ENCODE assay signal across 19 cellular contexts in genomic region chr17:18772471-18772870, GRCh38. TPM values are rescaled to one million over a fixed set of nuclear protein-coding genes. Genes with fewer than 3 reads are reported as not detected.
DNase-seq lines count a peak whose midpoint lies in the region; ATAC-seq, FAIRE-seq and TF ChIP-seq lines count a peak whose summit lies in the region.
"Had no signal": no experiment of that assay in that cellular context is flagged by ENCODE, and none has a peak within 500 bp of the region (broad histone marks: within the 10 kb centered on the region; RNA-seq: fewer than 3 reads in every experiment).

No MANE protein-coding gene starts in this region.

- H3K4me1 ChIP-seq in HepG2 (ENCODE audit: insufficient read depth, low read length): no peaks in the 10 kb centered on the region
- H3K4me1 ChIP-seq in right lobe of liver: no peaks in the 10 kb centered on the region
- H3K4me1 ChIP-seq in K562 (replicated peaks in 1 of 2; ENCODE audit: control insufficient read depth in 2 of 2, insufficient read depth in 2 of 2, low read length in 2 of 2): no peaks in the 10 kb centered on the region; a peak in 1 of 5 replicates
- H3K4me1 ChIP-seq in thymus (ENCODE audit: control insufficient read depth, insufficient read depth, low read length): no peaks in the 10 kb centered on the region
- H3K4me1 ChIP-seq: A549, BLaER1 had no signal

- no peaks in the 10 kb centered on the region for H3K36me3 ChIP-seq in HepG2 (replicated peaks in 1 of 2; ENCODE audit: control insufficient read depth in 1 of 2, insufficient read depth in 2 of 2, low read length in 2 of 2)
- no peaks in the 10 kb centered on the region for H3K36me3 ChIP-seq in right lobe of liver
- H3K36me3 ChIP-seq in K562 (ENCODE audit: control insufficient read depth, insufficient read depth, low read length): no peaks in the 10 kb centered on the region
- H3K36me3 ChIP-seq in thymus (ENCODE audit: control insufficient read depth, insufficient read depth): no peaks in the 10 kb centered on the region
- H3K36me3 ChIP-seq: BLaER1 had no signal

- in situ Hi-C loops in HepG2 (cut with HindIII; ENCODE audit: extremely low pct_ligation_motif_present, low pct_unique_long_range_greater_than_20kb) (no loop called here), K562 (cut with MboI) (no loop called here)

- no peaks in the 10 kb centered on the region for H3K36me3 Mint-ChIP-seq in activated naive CD4-positive, alpha-beta T cell treated with anti-CD3 and anti-CD28 coated beads, Interleukin-2, amount 10 ng/mL, durations not matched to agents 7 days and 5 days
- H3K36me3 Mint-ChIP-seq: CD14-positive monocyte had no signal

- no peak overlapping the region for H2AFZ ChIP-seq in HepG2 (ENCODE audit: low read length)
- 0 out of 2 replicates have a peak overlapping the region, but pooled peaks have one; percentile 9 for H2AFZ ChIP-seq in K562 (ENCODE audit: low read depth, low read length)

- ATAC-seq in HepG2 (no peak), right lobe of liver (no peak), K562 (no peak)
- ATAC-seq: A549, HCT116 had no signal

- H3K27ac ChIP-seq in HepG2 (ENCODE audit: extremely low read length, insufficient read depth, low read length): no peak overlapping the region
- no peak overlapping the region for H3K27ac ChIP-seq in right lobe of liver
- no peak overlapping the region for H3K27ac ChIP-seq in K562 (ENCODE audit: extremely low read depth, low read depth, low read length)
- peak overlapping the region; percentile 18 for H3K27ac ChIP-seq in thymus (ENCODE audit: low read depth)
- H3K27ac ChIP-seq: 22Rv1, A549, BLaER1 had no signal

- H3K4me2 ChIP-seq in HepG2 (ENCODE audit: low read depth, low read length) (0 out of 2 replicates have a peak overlapping the region, but pooled peaks have one; percentile 14), K562 (ENCODE audit: insufficient read depth, low read length) (no peak overlapping the region)
- H3K4me2 ChIP-seq: A549, BLaER1 had no signal

- TF ChIP-seq EP300 in HepG2 (IDR thresholded peaks at IDR 0.05; ENCODE audit: low read depth in 2 of 2, low read length in 2 of 2): no peak
- no peak for TF ChIP-seq EP300 in HepG2 (CRISPR knock-in tag; IDR thresholded peaks at IDR 0.05; ENCODE audit: borderline replicate concordance)
- no peak for TF ChIP-seq EP300 in K562 (IDR thresholded peaks at IDR 0.05; ENCODE audit: low read length)

- POLR2A ChIA-PET in HepG2 (lab: Yijun Ruan, JAX) (no interaction called here), K562 (lab: Yijun Ruan, JAX) (no interaction called here)

- H3K9me1 ChIP-seq in K562 (ENCODE audit: control insufficient read depth, insufficient read depth, low read length): no peaks in the 10 kb centered on the region

- H3K9me3 Mint-ChIP-seq in activated naive CD4-positive, alpha-beta T cell treated with anti-CD3 and anti-CD28 coated beads, Interleukin-2, amount 10 ng/mL, durations not matched to agents 7 days and 5 days: no peaks in the 10 kb centered on the region
- H3K9me3 Mint-ChIP-seq: CD4-positive, alpha-beta memory T cell had no signal

- H3K9ac ChIP-seq in HepG2 (ENCODE audit: insufficient read depth, low read depth, low read length): no peak overlapping the region
- H3K9ac ChIP-seq in K562 (ENCODE audit: insufficient read depth in 1 of 2, low read depth in 2 of 2, low read length in 2 of 2): no peak overlapping the region
- H3K9ac ChIP-seq: BLaER1 had no signal

- FAIRE-seq in HepG2 (lab: Jason Lieb, UNC) (no peak), K562 (lab: Jason Lieb, UNC) (no peak)
- FAIRE-seq: A549 had no signal

- CTCF ChIA-PET in HepG2 (lab: Yijun Ruan, JAX; ENCODE audit: low intra/inter-chr PET ratio, low total read pairs) (no interaction called here), K562 (lab: Yijun Ruan, JAX; ENCODE audit: low intra/inter-chr PET ratio) (no interaction called here)
- CTCF ChIA-PET in activated naive CD4-positive, alpha-beta T cell treated with anti-CD3 and anti-CD28 coated beads, Interleukin-2, amount 10 ng/mL, durations not matched to agents 7 days and 5 days (lab: Charles Lee): no interaction called here

- H4K20me1 ChIP-seq in HepG2 (ENCODE audit: insufficient read depth, low read length) (no peaks in the 10 kb centered on the region), K562 (replicated peaks; ENCODE audit: control insufficient read depth, insufficient read depth, low read length) (no peaks in the 10 kb centered on the region)
- H4K20me1 ChIP-seq: BLaER1 had no signal

- TF ChIP-seq RAD21 in HepG2 (CRISPR knock-in tag; IDR thresholded peaks at IDR 0.05): no peak
- no peak for TF ChIP-seq RAD21 in K562 (CRISPR knock-in tag; conservative IDR thresholded peaks at IDR 0.05 in 1 of 2, IDR thresholded peaks at IDR 0.05 in 1 of 2)

- H3K9me3 ChIP-seq in HepG2 (ENCODE audit: low read length) (no peaks in the 10 kb centered on the region), right lobe of liver (no peaks in the 10 kb centered on the region), K562 (replicated peaks; ENCODE audit: control insufficient read depth, insufficient read depth, low read depth, low read length) (no peaks in the 10 kb centered on the region; the same call in 1 of the 2 replicates), thymus (ENCODE audit: control insufficient read depth) (no peaks in the 10 kb centered on the region)
- H3K9me3 ChIP-seq: A549, BLaER1 had no signal

- BruUV-seq in HepG2 (replicated peaks; lab: Mats Ljungman, UMichigan): no TSS peak
- no TSS peak for BruUV-seq in K562 (replicated peaks; lab: Mats Ljungman, UMichigan)

- DNase-seq in HepG2 (ENCODE audit: low spot score) (no peak), right lobe of liver (no peak), K562 (ENCODE audit: extremely low read depth in 1 of 4, low spot score in 3 of 4) (no peak), NCI-H345 (lab: John Stamatoyannopoulos, UW) (no peak)
- no peak for DNase-seq in activated naive CD4-positive, alpha-beta T cell treated with anti-CD3 and anti-CD28 coated beads, Interleukin-2, amount 10 ng/mL, durations not matched to agents 7 days and 5 days
- DNase-seq in activated naive CD4-positive, alpha-beta T cell treated with Interleukin-2 at 50 U/mL for 16 hours: no peak
- DNase-seq: CD4-positive, alpha-beta memory T cell; DMS79 treated with DMSO at 0.1 percent for 48 hours; GF-D8; GOT3; H7; IMR-90; KBM-7 had no signal

- H3K27me3 ChIP-seq in HepG2 (ENCODE audit: control insufficient read depth in 1 of 2, insufficient read depth in 2 of 2, low read length in 2 of 2) (peaks cover 1 to 12% of the 10 kb centered on the region in 2 experiments; a peak in 2 of 5 replicates), right lobe of liver (no peaks in the 10 kb centered on the region), K562 (ENCODE audit: control insufficient read depth in 2 of 2, insufficient read depth in 2 of 2, low read length in 2 of 2) (peaks cover 9 to 17% of the 10 kb centered on the region in 2 experiments), thymus (ENCODE audit: control insufficient read depth, insufficient read depth) (no peaks in the 10 kb centered on the region)
- H3K27me3 ChIP-seq: BLaER1 had no signal

- H3K4me1 Mint-ChIP-seq in activated naive CD4-positive, alpha-beta T cell treated with anti-CD3 and anti-CD28 coated beads, Interleukin-2, amount 10 ng/mL, durations not matched to agents 7 days and 5 days: no peaks in the 10 kb centered on the region
- H3K4me1 Mint-ChIP-seq: CD4-positive, alpha-beta memory T cell had no signal

- H3K27ac Mint-ChIP-seq in activated naive CD4-positive, alpha-beta T cell treated with anti-CD3 and anti-CD28 coated beads, Interleukin-2, amount 10 ng/mL, durations not matched to agents 7 days and 5 days: no peak overlapping the region
- H3K27ac Mint-ChIP-seq: CD14-positive monocyte; CD4-positive, alpha-beta memory T cell had no signal

- intact Hi-C loops in HepG2 (cut with micrococcal nuclease; ENCODE audit: unreplicated experiment) (no loop called here), right lobe of liver (cut with DNase I) (no loop called here), K562 (cut with micrococcal nuclease) (no loop called here)

- H3K4me3 Mint-ChIP-seq in activated naive CD4-positive, alpha-beta T cell treated with anti-CD3 and anti-CD28 coated beads, Interleukin-2, amount 10 ng/mL, durations not matched to agents 7 days and 5 days: no peak overlapping the region
- H3K4me3 Mint-ChIP-seq: CD4-positive, alpha-beta memory T cell had no signal

- H3K79me2 ChIP-seq in HepG2 (ENCODE audit: insufficient read depth, low read length) (no peaks in the 10 kb centered on the region), K562 (ENCODE audit: control insufficient read depth, insufficient read depth, low read length) (no peaks in the 10 kb centered on the region)

- TF ChIP-seq CTCF in HepG2 (CRISPR knock-in tag; IDR thresholded peaks at IDR 0.05) (no peak), right lobe of liver (IDR thresholded peaks at IDR 0.05) (no peak), K562 (IDR thresholded peaks at IDR 0.05 in 2 of 3, conservative IDR thresholded peaks at IDR 0.05 in 1 of 3; ENCODE audit: insufficient read depth in 2 of 3, low read depth in 1 of 3, low read length in 3 of 3) (no peak)

- 18% methylated on average over 7 of the region's 7 CpGs for WGBS in HepG2 (ENCODE audit: low lambda C conversion rate)
- WGBS in right lobe of liver (ENCODE audit: insufficient coverage, low coverage, low lambda C conversion rate, missing lambda C conversion rate): 77% methylated on average over 7 of the region's 7 CpGs
- WGBS in K562 (ENCODE audit: insufficient coverage, low coverage, missing lambda C conversion rate): 4% methylated on average over 4 of the region's 7 CpGs
- 88% methylated on average over 7 of the region's 7 CpGs for WGBS in thymus

- H3K4me3 ChIP-seq in HepG2 (replicated peaks in 1 of 3; ENCODE audit: insufficient read depth in 1 of 3, low read depth in 2 of 3, low read length in 3 of 3): no peak overlapping the region
- no peak overlapping the region for H3K4me3 ChIP-seq in right lobe of liver
- no peak overlapping the region for H3K4me3 ChIP-seq in K562
- no peak overlapping the region for H3K4me3 ChIP-seq in thymus (ENCODE audit: low read length)
- H3K4me3 ChIP-seq: A549, BLaER1 had no signal

- peaks cover 19% of the 10 kb centered on the region for H3K27me3 Mint-ChIP-seq in activated naive CD4-positive, alpha-beta T cell treated with anti-CD3 and anti-CD28 coated beads, Interleukin-2, amount 10 ng/mL, durations not matched to agents 7 days and 5 days

- TF ChIP-seq POLR2A in HepG2 (IDR thresholded peaks at IDR 0.05; ENCODE audit: insufficient read depth in 1 of 2, low read depth in 2 of 2, low read length in 2 of 2) (no peak), right lobe of liver (IDR thresholded peaks at IDR 0.05) (no peak), K562 (conservative IDR thresholded peaks at IDR 0.05) (no peak)

RNA-seq across cellular contexts. Expression of gene TVP23B, which starts 8.5 kb away (rescaled TPM):
- total RNA-seq in HepG2 (2016; rRNA removed; fragmentation: Illumina TruSeq; extraction: Trizol): 50.6 and 66.5 TPM in 2 replicates
- 12.9 and 20.4 TPM in 2 replicates for total RNA-seq in HepG2 (2016; cell fraction: cytosol; rRNA removed; fragmentation: Illumina TruSeq; extraction: Trizol; ENCODE audit: low read depth)
- 52.0 and 62.4 TPM in 2 replicates for total RNA-seq in HepG2 (2016; cell fraction: insoluble cytoplasmic fraction; rRNA removed; fragmentation: Illumina TruSeq; extraction: Trizol)
- 29.4 and 38.1 TPM in 2 replicates for total RNA-seq in HepG2 (2016; cell fraction: membrane; rRNA removed; fragmentation: Illumina TruSeq; extraction: Trizol)
- 56.0 and 61.9 TPM in 2 replicates for total RNA-seq in HepG2 (2016; cell fraction: nucleus; rRNA removed; fragmentation: Illumina TruSeq; extraction: Trizol)
- 31.8 and 45.1 TPM in 2 replicates for polyA plus RNA-seq in HepG2 (2011; rRNA removed)
- 16.9 and 29.0 TPM in 2 replicates for polyA plus RNA-seq in HepG2 (2011; cell fraction: cytosol; rRNA removed)
- 9.7 and 12.0 TPM in 2 replicates for polyA plus RNA-seq in HepG2 (2011; cell fraction: nucleus; rRNA removed)
- 46.3 and 50.0 TPM in 2 replicates for polyA plus RNA-seq in HepG2 (2012)
- 4.6 and 5.7 TPM in 2 replicates for polyA plus RNA-seq in HepG2 (2016; cell fraction: cytosol; fragmentation: Illumina TruSeq; extraction: Trizol; ENCODE audit: low read depth)
- 33.7 and 39.4 TPM in 2 replicates for polyA plus RNA-seq in HepG2 (2016; cell fraction: insoluble cytoplasmic fraction; fragmentation: Illumina TruSeq; extraction: Trizol; ENCODE audit: low read depth)
- 9.4 and 13.3 TPM in 2 replicates for polyA plus RNA-seq in HepG2 (2016; cell fraction: membrane; fragmentation: Illumina TruSeq; extraction: Trizol; ENCODE audit: low read depth)
- polyA plus RNA-seq in HepG2 (2016; cell fraction: nucleus; fragmentation: Illumina TruSeq; extraction: Trizol; ENCODE audit: insufficient read depth, low read depth): 68.5 and 70.5 TPM in 2 replicates
- polyA minus RNA-seq in HepG2 (2011; rRNA and poly(A)+ RNA removed; ENCODE audit: low replicate concordance): 28.0 and 36.3 TPM in 2 replicates
- polyA minus RNA-seq in HepG2 (2011; cell fraction: cytosol; rRNA and poly(A)+ RNA removed): 33.0 and 34.2 TPM in 2 replicates
- 58.3 and 58.8 TPM in 2 replicates for polyA minus RNA-seq in HepG2 (2011; cell fraction: nucleus; rRNA and poly(A)+ RNA removed)
- 10 to 100 TPM; 19.5 to 26.5 (median 22.4) TPM for total RNA-seq in right lobe of liver
- 25.6 and 75.8 TPM in 2 replicates for total RNA-seq in K562 (2011; cell fraction: chromatin; rRNA removed; ENCODE audit: low replicate concordance)
- 13.7 and 16.3 TPM in 2 replicates for total RNA-seq in K562 (2011; cell fraction: nucleolus; rRNA removed)
- total RNA-seq in K562 (2011; cell fraction: nucleoplasm; rRNA removed): 48.4 and 58.1 TPM in 2 replicates
- total RNA-seq in K562 (2014; rRNA removed): 10.0 and 12.9 TPM in 2 replicates
- 25.0 and 28.9 TPM in 2 replicates for total RNA-seq in K562 (2014; rRNA removed; fragmentation: Illumina TruSeq; extraction: Trizol)
- total RNA-seq in K562 (2015; rRNA removed; fragmentation: Illumina TruSeq; extraction: Trizol): 13.0 and 15.8 TPM in 2 replicates
- 10.4 and 14.6 TPM in 2 replicates for total RNA-seq in K562 (2021)
- 17.4 and 21.1 TPM in 2 replicates for polyA plus RNA-seq in K562 (2011; rRNA removed)
- polyA plus RNA-seq in K562 (2011; cell fraction: cytosol; rRNA removed): 2.0 and 7.7 TPM in 2 replicates
- 4.0 and 7.2 TPM in 2 replicates for polyA plus RNA-seq in K562 (2011; cell fraction: nucleus; rRNA removed)
- 10.1 and 11.8 TPM in 2 replicates for polyA plus RNA-seq in K562 (2012)
- 11.0 and 12.8 TPM in 2 replicates for polyA plus RNA-seq in K562 (2014; fragmentation: Illumina TruSeq; extraction: Trizol)
- polyA plus RNA-seq in K562 (2014; fragmentation: Nextera tagmentation; extraction: Ambion mirVana): 10 to 100 TPM; 43.0 to 52.8 TPM
- 13.2 and 14.1 TPM in 2 replicates for polyA plus RNA-seq in K562 (2014; rRNA removed)
- 40.4 and 53.0 TPM in 2 replicates for polyA minus RNA-seq in K562 (2011; rRNA and poly(A)+ RNA removed)
- 13.1 and 13.6 TPM in 2 replicates for polyA minus RNA-seq in K562 (2011; cell fraction: cytosol; rRNA and poly(A)+ RNA removed)
- 9.8 and 22.5 TPM in 2 replicates for polyA minus RNA-seq in K562 (2011; cell fraction: nucleus; rRNA and poly(A)+ RNA removed)
- 35.8 TPM for polyA plus RNA-seq in thymus

RNA-seq across cellular contexts. Expression of gene FBXW10, which starts 28.6 kb away (rescaled TPM):
- total RNA-seq in HepG2 (2016; rRNA removed; fragmentation: Illumina TruSeq; extraction: Trizol) (0.04 TPM in 1 of 2 replicates, not detected in the other), right lobe of liver (1 to 10 TPM in 1 of 6 experiments, under 1 TPM in 4, not detected in 1; 0.12 to 1.0 (median 0.31) TPM), K562 (2014; rRNA removed) (not detected in 2 replicates), K562 (2014; rRNA removed; fragmentation: Illumina TruSeq; extraction: Trizol) (not detected in 2 replicates), K562 (2015; rRNA removed; fragmentation: Illumina TruSeq; extraction: Trizol) (not detected in 2 replicates), K562 (2021) (not detected in 2 replicates)
- total RNA-seq in HepG2 (2016; cell fraction: cytosol; rRNA removed; fragmentation: Illumina TruSeq; extraction: Trizol; ENCODE audit: low read depth): 0.09 TPM in 1 of 2 replicates, not detected in the other
- 0.04 TPM in 1 of 2 replicates, not detected in the other for total RNA-seq in HepG2 (2016; cell fraction: insoluble cytoplasmic fraction; rRNA removed; fragmentation: Illumina TruSeq; extraction: Trizol)
- total RNA-seq in HepG2 (2016; cell fraction: membrane; rRNA removed; fragmentation: Illumina TruSeq; extraction: Trizol): 0.10 TPM in 1 of 2 replicates, not detected in the other
- total RNA-seq in HepG2 (2016; cell fraction: nucleus; rRNA removed; fragmentation: Illumina TruSeq; extraction: Trizol): 0.13 and 0.22 TPM in 2 replicates
- polyA plus RNA-seq in HepG2 (2011; rRNA removed) (0.17 and 0.30 TPM in 2 replicates), K562 (2011; rRNA removed) (not detected in 2 replicates), K562 (2014; fragmentation: Illumina TruSeq; extraction: Trizol) (not detected in 2 replicates), K562 (2014; fragmentation: Nextera tagmentation; extraction: Ambion mirVana) (not detected), K562 (2014; rRNA removed) (not detected in 2 replicates), thymus (0.50 TPM)
- polyA plus RNA-seq in HepG2 (2011; cell fraction: cytosol; rRNA removed): 0.07 and 0.08 TPM in 2 replicates
- 0.77 and 1.9 TPM in 2 replicates for polyA plus RNA-seq in HepG2 (2011; cell fraction: nucleus; rRNA removed)
- polyA plus RNA-seq in HepG2 (2012): 0.59 and 1.5 TPM in 2 replicates
- polyA plus RNA-seq in HepG2 (2016; cell fraction: cytosol; fragmentation: Illumina TruSeq; extraction: Trizol; ENCODE audit: low read depth): not detected in 2 replicates
- not detected in 2 replicates for polyA plus RNA-seq in HepG2 (2016; cell fraction: insoluble cytoplasmic fraction; fragmentation: Illumina TruSeq; extraction: Trizol; ENCODE audit: low read depth)
- not detected in 2 replicates for polyA plus RNA-seq in HepG2 (2016; cell fraction: membrane; fragmentation: Illumina TruSeq; extraction: Trizol; ENCODE audit: low read depth)
- 0.48 TPM in 1 of 2 replicates, not detected in the other for polyA plus RNA-seq in HepG2 (2016; cell fraction: nucleus; fragmentation: Illumina TruSeq; extraction: Trizol; ENCODE audit: insufficient read depth, low read depth)
- polyA minus RNA-seq in HepG2 (2011; rRNA and poly(A)+ RNA removed; ENCODE audit: low replicate concordance): 0.04 and 0.23 TPM in 2 replicates
- polyA minus RNA-seq in HepG2 (2011; cell fraction: cytosol; rRNA and poly(A)+ RNA removed): not detected in 2 replicates
- 0.64 and 0.75 TPM in 2 replicates for polyA minus RNA-seq in HepG2 (2011; cell fraction: nucleus; rRNA and poly(A)+ RNA removed)
- not detected in 2 replicates for total RNA-seq in K562 (2011; cell fraction: chromatin; rRNA removed; ENCODE audit: low replicate concordance)
- total RNA-seq in K562 (2011; cell fraction: nucleolus; rRNA removed): not detected in 2 replicates
- total RNA-seq in K562 (2011; cell fraction: nucleoplasm; rRNA removed): not detected in 2 replicates
- not detected in 2 replicates for polyA plus RNA-seq in K562 (2011; cell fraction: cytosol; rRNA removed)
- polyA plus RNA-seq in K562 (2011; cell fraction: nucleus; rRNA removed): not detected in 2 replicates
- polyA plus RNA-seq in K562 (2012): not detected in 2 replicates
- polyA minus RNA-seq in K562 (2011; rRNA and poly(A)+ RNA removed): not detected in 2 replicates
- not detected in 2 replicates for polyA minus RNA-seq in K562 (2011; cell fraction: cytosol; rRNA and poly(A)+ RNA removed)
- not detected in 2 replicates for polyA minus RNA-seq in K562 (2011; cell fraction: nucleus; rRNA and poly(A)+ RNA removed)
- total RNA-seq: CD4-positive, alpha-beta memory T cell; H7; IMR-90 had no signal
- polyA plus RNA-seq: CD14-positive monocyte; CD4-positive, alpha-beta memory T cell; IMR-90 had no signal
